8 cellular contexts compared by ENCODE assay signal in the genomic region with DNA sequence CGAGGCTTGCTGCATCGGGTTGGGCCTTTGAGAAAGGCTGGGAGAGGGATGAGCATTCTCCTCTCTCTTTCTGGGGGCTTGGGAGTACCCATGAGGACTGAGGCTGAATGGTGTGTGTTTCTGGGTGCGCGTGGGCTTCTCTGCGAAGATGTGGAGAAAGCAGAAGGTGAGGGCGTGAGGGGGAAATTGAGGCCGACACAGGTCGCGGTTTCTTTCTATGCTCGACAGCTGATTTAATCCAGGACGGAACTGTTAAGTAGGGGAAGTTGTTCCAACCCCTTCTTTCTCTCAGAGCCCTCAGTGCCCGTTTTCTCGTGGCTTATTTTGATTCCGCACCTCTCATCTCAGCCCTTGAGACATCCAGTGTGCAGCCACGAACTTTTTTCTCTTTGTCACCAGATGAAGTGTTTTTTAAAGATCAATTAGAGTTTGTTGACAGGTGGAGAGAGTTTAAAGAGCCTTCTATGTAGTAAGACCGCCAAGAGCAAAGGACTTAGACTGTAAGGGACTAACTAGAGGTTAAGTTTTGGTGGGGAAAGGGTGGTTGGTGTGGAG.
DNase-seq lines count a peak whose midpoint lies in the region; ATAC-seq and TF ChIP-seq lines count a peak whose summit lies in the region.

No MANE protein-coding gene starts in this region.

- peaks cover 45% of the 10 kb centered on the region for H3K4me1 Mint-ChIP-seq in nephron

- H3K27ac Mint-ChIP-seq in nephron = peak overlapping the region; percentile 6 to 80 (median 79)

- ATAC-seq in GM21529 (IDR thresholded peaks at IDR 0.05; ENCODE audit: unreplicated experiment) (no peak), HG02973 (IDR thresholded peaks at IDR 0.05; ENCODE audit: unreplicated experiment) (no peak), HG03045 (IDR thresholded peaks at IDR 0.05; ENCODE audit: unreplicated experiment) (no peak)

- TF ChIP-seq CTCF in C4-2B (conservative IDR thresholded peaks at IDR 0.05) (no peak), choroid plexus epithelial cell (conservative IDR thresholded peaks at IDR 0.05; ENCODE audit: low read depth, low read length) (no peak), nephron (IDR thresholded peaks at IDR 0.05; ENCODE audit: unreplicated experiment in 3 of 3) (no peak)

- no peaks in the 10 kb centered on the region for H3K9me3 Mint-ChIP-seq in nephron

- peak overlapping the region; percentile 46 for H3K27ac ChIP-seq in C4-2B

- peak overlapping the region; percentile 95 to 98 (median 97) for H3K4me3 Mint-ChIP-seq in nephron

- H3K27me3 Mint-ChIP-seq in nephron (ENCODE audit: low read depth) = peaks cover 32% of the 10 kb centered on the region

- no peaks in the 10 kb centered on the region for H3K36me3 Mint-ChIP-seq in nephron (ENCODE audit: low read depth)

- DNase-seq in KG1 (lab: John Stamatoyannopoulos, UW) (peak; percentile 41), choroid plexus epithelial cell (ENCODE audit: low read depth) (no peak), D341Med (ENCODE audit: low spot score) (no peak)

- H3K4me3 ChIP-seq in choroid plexus epithelial cell (ENCODE audit: low read depth, low read length) = peak overlapping the region; percentile 76
